In genomic region chr5:76351176-76351575, GRCh38 we compare ENCODE assay signal across 14 cellular contexts. TPM values are rescaled to one million over a fixed set of nuclear protein-coding genes. Genes with fewer than 3 reads are reported as not detected.
DNase-seq lines count a peak whose midpoint lies in the region; ATAC-seq and TF ChIP-seq lines count a peak whose summit lies in the region.
"Had no signal": no experiment of that assay in that cellular context is flagged by ENCODE, and none has a peak within 500 bp of the region (broad histone marks: within the 10 kb centered on the region; RNA-seq: fewer than 3 reads in every experiment).

No MANE protein-coding gene starts in this region.

- no peak for TF ChIP-seq CTCF in CD14-positive monocyte (IDR thresholded peaks at IDR 0.05)
- TF ChIP-seq CTCF in GM13976 (IDR thresholded peaks at IDR 0.05; ENCODE audit: borderline replicate concordance, control extremely low read depth, extremely low read depth, insufficient read depth, missing control alignments), result no peak
- no peak for TF ChIP-seq CTCF in chondrocyte (IDR thresholded peaks at IDR 0.05)

- H3K4me1 Mint-ChIP-seq in memory B cell (peaks cover 3% of the 10 kb centered on the region), CD14-positive monocyte (peaks cover 5% of the 10 kb centered on the region), chondrocyte (ENCODE audit: low read depth) (no peaks in the 10 kb centered on the region)

- DNase-seq in memory B cell (ENCODE audit: low spot score in 2 of 2) (no peak), CD14-positive monocyte (ENCODE audit: low spot score) (no peak), GM13976 (ENCODE audit: low spot score) (no peak), chondrocyte (ENCODE audit: low spot score) (no peak)
- DNase-seq in stimulated activated naive CD4-positive, alpha-beta T cell treated with Interleukin-2 at 50 U/mL for 16 hours (lab: John Stamatoyannopoulos, UW), result no peak
- DNase-seq: activated naive CD4-positive, alpha-beta T cell treated with anti-CD3 and anti-CD28 coated beads, Interleukin-2, amount 10 ng/mL, durations not matched to agents 7 days and 5 days; foreskin keratinocyte; MG63; stomach had no signal

- H3K27me3 Mint-ChIP-seq in memory B cell (peaks cover 9% of the 10 kb centered on the region), CD14-positive monocyte (ENCODE audit: low read depth in 3 of 3) (peaks cover 0 to 2% (median 0%) of the 10 kb centered on the region in 3 donors), chondrocyte (ENCODE audit: low read depth) (peaks cover 5% of the 10 kb centered on the region)

- ATAC-seq in GM19035 (IDR thresholded peaks at IDR 0.05; ENCODE audit: unreplicated experiment) (peak; percentile 30), GM21723 (IDR thresholded peaks at IDR 0.05; ENCODE audit: unreplicated experiment) (peak; percentile 33), HG03095 (IDR thresholded peaks at IDR 0.05; ENCODE audit: unreplicated experiment) (peak; percentile 20), memory B cell (ENCODE audit: low read depth) (peak; percentile 17)
- ATAC-seq: foreskin keratinocyte, WTC11 had no signal

- intact Hi-C loops in CD14-positive monocyte (cut with micrococcal nuclease), result no loop called here

- peak overlapping the region; percentile 45 for H3K27ac Mint-ChIP-seq in memory B cell
- no peak overlapping the region for H3K27ac Mint-ChIP-seq in CD14-positive monocyte
- H3K27ac Mint-ChIP-seq in chondrocyte (ENCODE audit: unreplicated experiment), result no peak overlapping the region
- H3K27ac Mint-ChIP-seq: activated naive CD4-positive, alpha-beta T cell treated with anti-CD3 and anti-CD28 coated beads, Interleukin-2, amount 10 ng/mL, durations not matched to agents 7 days and 5 days; WTC11 had no signal

- H3K4me3 Mint-ChIP-seq in memory B cell (no peak overlapping the region), CD14-positive monocyte (no peak overlapping the region), chondrocyte (ENCODE audit: unreplicated experiment) (no peak overlapping the region)
- H3K4me3 Mint-ChIP-seq: activated naive CD4-positive, alpha-beta T cell treated with anti-CD3 and anti-CD28 coated beads, Interleukin-2, amount 10 ng/mL, durations not matched to agents 7 days and 5 days; WTC11 had no signal

- in situ Hi-C loops in GM13976 (cut with MboI; ENCODE audit: low sequenced_read_pairs, unreplicated experiment), result no loop called here

- H3K36me3 Mint-ChIP-seq in memory B cell (no peaks in the 10 kb centered on the region), CD14-positive monocyte (no peaks in the 10 kb centered on the region), chondrocyte (ENCODE audit: low read depth) (no peaks in the 10 kb centered on the region)
- H3K36me3 Mint-ChIP-seq: WTC11 had no signal

- H3K9me3 Mint-ChIP-seq in memory B cell (no peaks in the 10 kb centered on the region), CD14-positive monocyte (no peaks in the 10 kb centered on the region), chondrocyte (ENCODE audit: low read depth) (no peaks in the 10 kb centered on the region)
- H3K9me3 Mint-ChIP-seq: activated naive CD4-positive, alpha-beta T cell treated with anti-CD3 and anti-CD28 coated beads, Interleukin-2, amount 10 ng/mL, durations not matched to agents 7 days and 5 days; WTC11 had no signal

RNA-seq across cellular contexts. Expression of gene IQGAP2, which starts 51.9 kb away (rescaled TPM):
- 10 to 100 TPM; 21.4 to 35.4 TPM for polyA plus RNA-seq in CD14-positive monocyte
- 2.9 to 10.2 TPM (median 3.0 TPM) in 3 replicates for total RNA-seq in chondrocyte
- total RNA-seq: bronchial epithelial cell had no signal
- polyA plus RNA-seq: foreskin keratinocyte had no signal
